In genomic region chrX:108203540-108203939, GRCh38 we compare ENCODE assay signal across 18 cellular contexts.
A peak's percentile ranks its signal among the peaks of the same experiment; 100 is the strongest.
DNase-seq lines count a peak whose midpoint lies in the region; ATAC-seq, FAIRE-seq and TF ChIP-seq lines count a peak whose summit lies in the region.
"Had no signal": no experiment of that assay in that cellular context is flagged by ENCODE, and none has a peak within 500 bp of the region (broad histone marks: within the 10 kb centered on the region; RNA-seq: fewer than 3 reads in every experiment).

No MANE protein-coding gene starts in this region.

- H3K9ac ChIP-seq in PC-3 (ENCODE audit: low read length) = no peak overlapping the region
- H3K9ac ChIP-seq: GM23248 had no signal

- CTCF ChIA-PET in PC-3 (lab: Charles Lee) = no interaction called here

- peak; percentile 15 for FAIRE-seq in GM18507 (lab: Jason Lieb, UNC)
- FAIRE-seq: GM12878, H1 had no signal

- no peak for DNase-seq in GM18507 (ENCODE audit: extremely low spot score, insufficient read length, low read depth)
- DNase-seq in PC-3 = peak; percentile 53
- DNase-seq in mucosa of descending colon = no peak
- DNase-seq in EL = no peak
- DNase-seq in H4 (ENCODE audit: low spot score) = no peak
- DNase-seq: C1 segment of cervical spinal cord; Caco-2; CD4-positive, CD25-positive, alpha-beta regulatory T cell; CD8-positive, alpha-beta T cell; DMS153; DND-41; GDM1; GM23248; H9 had no signal

- no peaks in the 10 kb centered on the region for H3K27me3 ChIP-seq in PC-3 (ENCODE audit: low read length)

- POLR2A ChIA-PET in PC-3 (lab: Charles Lee; ENCODE audit: unreplicated experiment) = no interaction called here

- H3K4me1 ChIP-seq in PC-3 (ENCODE audit: insufficient read depth, low read length) (peaks cover 13% of the 10 kb centered on the region), mucosa of descending colon (ENCODE audit: low read depth) (no peaks in the 10 kb centered on the region)
- H3K4me1 ChIP-seq: Caco-2 had no signal

- H3K9me3 ChIP-seq in PC-3 (ENCODE audit: low read length) (no peaks in the 10 kb centered on the region), mucosa of descending colon (no peaks in the 10 kb centered on the region)
- H3K9me3 ChIP-seq: Caco-2 had no signal

- no peaks in the 10 kb centered on the region for H3K79me2 ChIP-seq in PC-3 (ENCODE audit: low read length)

- ATAC-seq in PC-3 (peak; percentile 90), mucosa of descending colon (peak; percentile 26), GM21737 (IDR thresholded peaks at IDR 0.05; ENCODE audit: unreplicated experiment) (no peak)
- ATAC-seq: CD8-positive, alpha-beta T cell; GM12878; HCT116 had no signal

- no TSS peak for BruUV-seq in PC-3 (replicated peaks; lab: Mats Ljungman, UMichigan)

- no peaks in the 10 kb centered on the region for H4K20me1 ChIP-seq in PC-3 (ENCODE audit: low read length)

- H3K4me3 ChIP-seq in PC-3 (ENCODE audit: low read length) = no peak overlapping the region
- no peak overlapping the region for H3K4me3 ChIP-seq in mucosa of descending colon
- H3K4me3 ChIP-seq: GM12878, GM23248 had no signal

- no peaks in the 10 kb centered on the region for H3K9me2 ChIP-seq in PC-3 (replicated peaks; ENCODE audit: low read length)

- H3K27ac ChIP-seq in PC-3 (ENCODE audit: low read length) = no peak overlapping the region
- H3K27ac ChIP-seq: GM23248 had no signal

- H3K36me3 ChIP-seq in PC-3 (ENCODE audit: low read depth, low read length) (no peaks in the 10 kb centered on the region), mucosa of descending colon (ENCODE audit: low read depth) (no peaks in the 10 kb centered on the region)

- no peaks in the 10 kb centered on the region for H3F3A ChIP-seq in PC-3 (ENCODE audit: low read length, unreplicated experiment)

- TF ChIP-seq CTCF in PC-3 (conservative IDR thresholded peaks at IDR 0.05; ENCODE audit: low read depth, low read length) = peak; percentile 20; the same call in 1 of the 2 replicates
- TF ChIP-seq CTCF in mucosa of descending colon (IDR thresholded peaks at IDR 0.05) = no peak

- no peak overlapping the region for H2AFZ ChIP-seq in PC-3 (ENCODE audit: low read length)
- H2AFZ ChIP-seq: GM23248 had no signal

- no peak overlapping the region for H3K4me2 ChIP-seq in PC-3 (ENCODE audit: low read length)

- intact Hi-C loops in PC-3 (cut with micrococcal nuclease) = no loop called here
- intact Hi-C loops in mucosa of descending colon (cut with DNase I, micrococcal nuclease) = no loop called here
